Comparison of ENCODE assay signal across 34 cellular contexts in genomic region chr2:8276071-8276470, GRCh38.
"Had no signal": no experiment of that assay in that cellular context is flagged by ENCODE, and none has a peak within 500 bp of the region (broad histone marks: within the 10 kb centered on the region; RNA-seq: fewer than 3 reads in every experiment).

No MANE protein-coding gene starts in this region.

- H3K27me3 ChIP-seq: adrenal gland, body of pancreas, brain microvascular endothelial cell, breast epithelium had no signal

- H3K4me1 Mint-ChIP-seq: activated B cell treated with CpG ODN at 0.5 μM for 24 hours; activated naive CD8-positive, alpha-beta T cell treated with anti-CD3 and anti-CD28 coated beads for 36 hours had no signal

- DNase-seq: activated B cell treated with CpG ODN at 0.5 μM for 24 hours; activated CD4-positive, alpha-beta memory T cell treated with anti-CD3 and anti-CD28 coated beads for 36 hours; activated CD4-positive, alpha-beta T cell treated with anti-CD3 and anti-CD28 coated beads for 4 hours; activated CD4-positive, alpha-beta T cell treated with anti-CD3 and anti-CD28 coated beads, Interleukin-2, amount 10 ng/mL, durations not matched to agents 24 days and 14 days; activated CD4-positive, alpha-beta T cell treated with anti-CD3 and anti-CD28 coated beads, Interleukin-2, amount 50 U/mL, for 1 hour; activated CD4-positive, alpha-beta T cell treated with anti-CD3 and anti-CD28 coated beads, Interleukin-2, amount 50 U/mL, for 4 hours; activated CD4-positive, CD25-positive, alpha-beta regulatory T cell treated with anti-CD3 and anti-CD28 coated beads, Interleukin-2, amount 50 U/mL, for 72 hours; activated CD8-positive, alpha-beta memory T cell treated with anti-CD3 and anti-CD28 coated beads, Interleukin-2, amount 50 U/mL, for 4 hours; activated CD8-positive, alpha-beta T cell treated with anti-CD3 and anti-CD28 coated beads for 36 hours; activated effector memory CD4-positive, alpha-beta T cell treated with anti-CD3 and anti-CD28 coated beads, Interleukin-2, amount 50 U/mL, for 16 hours; activated gamma-delta T cell treated with Interleukin-2 at 50 U/mL for 16 hours; activated naive CD4-positive, alpha-beta T cell; activated naive CD4-positive, alpha-beta T cell treated with anti-CD3 and anti-CD28 coated beads, Interleukin-2, amount 50 U/mL, for 16 hours; activated naive CD8-positive, alpha-beta T cell treated with anti-CD3 and anti-CD28 coated beads for 36 hours; activated T-cell treated with anti-CD3 and anti-CD28 coated beads for 4 hours; activated T-cell treated with anti-CD3 and anti-CD28 coated beads, Interleukin-2, amount 50 U/mL, for 1 hour; activated T-cell treated with anti-CD3 and anti-CD28 coated beads, Interleukin-2, amount 50 U/mL, for 4 hours; adrenal gland; amniotic stem cell; aorta; body of pancreas; brain microvascular endothelial cell; central memory CD4-positive, alpha-beta T cell; SW 1271; T-helper 1 cell; T-helper 2 cell; T-helper 9 cell had no signal

- H3K36me3 ChIP-seq: adrenal gland, brain microvascular endothelial cell, breast epithelium had no signal

- H3K9me3 ChIP-seq: adrenal gland, body of pancreas, breast epithelium had no signal

- H3K4me1 ChIP-seq: adrenal gland, body of pancreas, breast epithelium had no signal

- H3K27ac ChIP-seq: adrenal gland, body of pancreas, brain microvascular endothelial cell, breast epithelium, VCaP had no signal

- H3K27me3 Mint-ChIP-seq: activated CD4-positive, alpha-beta memory T cell treated with anti-CD3 and anti-CD28 coated beads for 36 hours; activated CD8-positive, alpha-beta T cell treated with anti-CD3 and anti-CD28 coated beads for 36 hours; activated naive CD8-positive, alpha-beta T cell treated with anti-CD3 and anti-CD28 coated beads for 36 hours had no signal

- H3K9me3 Mint-ChIP-seq: activated T-cell treated with anti-CD3 and anti-CD28 coated beads, Interleukin-2, amount 50 U/mL, for 4 hours; T-helper 2 cell treated with Interferon-gamma antibody and Interleukin-4, amounts not matched to agents 5 μg/mL and 100 μg/mL, for 36 hours had no signal

- ATAC-seq: activated CD8-positive, alpha-beta T cell treated with anti-CD3 and anti-CD28 coated beads for 36 hours; activated naive CD4-positive, alpha-beta T cell treated with anti-CD3 and anti-CD28 coated beads, Interleukin-2, amount 50 U/mL, for 72 hours; activated T-cell treated with anti-CD3 and anti-CD28 coated beads, Interleukin-2, amount 50 U/mL, for 4 hours; body of pancreas had no signal

- H3K27ac Mint-ChIP-seq: activated B cell treated with CpG ODN at 0.5 μM for 24 hours; activated CD4-positive, alpha-beta memory T cell treated with anti-CD3 and anti-CD28 coated beads for 36 hours; activated CD4-positive, alpha-beta T cell treated with anti-CD3 and anti-CD28 coated beads, Interleukin-2, amount 10 ng/mL, durations not matched to agents 24 days and 14 days; activated CD8-positive, alpha-beta T cell treated with anti-CD3 and anti-CD28 coated beads for 36 hours; activated naive CD4-positive, alpha-beta T cell treated with anti-CD3 and anti-CD28 coated beads, Interleukin-2, amount 50 U/mL, for 72 hours; activated naive CD8-positive, alpha-beta T cell treated with anti-CD3 and anti-CD28 coated beads for 36 hours; T-helper 1 cell treated with Interleukin-12 subunit alpha and Interleukin-12 subunit beta and Interleukin-4 antibody, amounts not matched to agents 30 μg/mL and 1 μg/mL, for 36 hours; T-helper 2 cell treated with Interferon-gamma antibody and Interleukin-4, amounts not matched to agents 5 μg/mL and 100 μg/mL, for 36 hours had no signal

- H3K4me3 Mint-ChIP-seq: activated B cell treated with CpG ODN at 0.5 μM for 24 hours; activated CD4-positive, alpha-beta memory T cell treated with anti-CD3 and anti-CD28 coated beads for 36 hours; activated CD4-positive, alpha-beta T cell treated with anti-CD3 and anti-CD28 coated beads, Interleukin-2, amount 10 ng/mL, durations not matched to agents 24 days and 14 days; activated CD8-positive, alpha-beta T cell treated with anti-CD3 and anti-CD28 coated beads for 36 hours; activated naive CD8-positive, alpha-beta T cell treated with anti-CD3 and anti-CD28 coated beads for 36 hours; activated T-cell treated with anti-CD3 and anti-CD28 coated beads, Interleukin-2, amount 50 U/mL, for 4 hours; T-helper 1 cell treated with Interleukin-12 subunit alpha and Interleukin-12 subunit beta and Interleukin-4 antibody, amounts not matched to agents 30 μg/mL and 1 μg/mL, for 36 hours; T-helper 2 cell treated with Interferon-gamma antibody and Interleukin-4, amounts not matched to agents 5 μg/mL and 100 μg/mL, for 36 hours had no signal

- FAIRE-seq: astrocyte, TTC549 had no signal

- H3K4me3 ChIP-seq: adrenal gland, body of pancreas, breast epithelium had no signal

- H3K36me3 Mint-ChIP-seq: activated naive CD8-positive, alpha-beta T cell treated with anti-CD3 and anti-CD28 coated beads for 36 hours had no signal
